Comparison of ENCODE assay signal across 11 cellular contexts in the genomic region with DNA sequence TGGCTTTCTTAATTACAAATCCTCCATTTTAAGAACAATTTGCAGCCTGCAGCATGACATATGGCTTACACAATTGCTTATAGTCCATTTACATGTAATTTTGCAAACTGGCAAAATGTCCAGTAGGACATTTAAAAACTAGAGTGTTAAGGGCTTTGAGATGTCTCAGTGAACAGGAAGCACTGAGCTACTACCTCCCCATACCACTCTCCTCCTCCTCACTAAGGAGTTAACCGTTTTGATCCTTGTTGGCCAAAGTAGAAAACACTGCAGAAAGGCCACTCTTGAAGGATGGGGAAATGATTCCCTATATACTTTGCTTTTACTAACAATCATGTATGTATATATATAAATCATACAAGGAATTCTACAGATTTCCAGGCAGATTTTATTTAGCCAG. TPM values are rescaled to one million over a fixed set of nuclear protein-coding genes. Genes with fewer than 3 reads are reported as not detected.
DNase-seq lines count a peak whose midpoint lies in the region; ATAC-seq, FAIRE-seq and TF ChIP-seq lines count a peak whose summit lies in the region.
"Had no signal": no experiment of that assay in that cellular context is flagged by ENCODE, and none has a peak within 500 bp of the region (broad histone marks: within the 10 kb centered on the region; RNA-seq: fewer than 3 reads in every experiment).

No MANE protein-coding gene starts in this region.

- no TSS peak for BruUV-seq in K562 (replicated peaks; lab: Mats Ljungman, UMichigan)

- CTCF ChIA-PET in K562 (lab: Yijun Ruan, JAX; ENCODE audit: low intra/inter-chr PET ratio) = no interaction called here

- H3K9me3 ChIP-seq in GM23248 (ENCODE audit: low read depth) (no peaks in the 10 kb centered on the region), K562 (replicated peaks; ENCODE audit: control insufficient read depth, insufficient read depth, low read depth, low read length) (no peaks in the 10 kb centered on the region)

- TF ChIP-seq RAD21 in K562 (CRISPR knock-in tag; conservative IDR thresholded peaks at IDR 0.05 in 1 of 2, IDR thresholded peaks at IDR 0.05 in 1 of 2) = no peak

- no peaks in the 10 kb centered on the region for H4K20me1 ChIP-seq in GM23248 (ENCODE audit: insufficient read depth)
- no peaks in the 10 kb centered on the region for H4K20me1 ChIP-seq in K562 (replicated peaks; ENCODE audit: control insufficient read depth, insufficient read depth, low read length)

- H3F3A ChIP-seq in GM23248 (ENCODE audit: insufficient read depth) = peaks cover 45% of the 10 kb centered on the region

- H3K9me1 ChIP-seq in K562 (ENCODE audit: control insufficient read depth, insufficient read depth, low read length) = no peaks in the 10 kb centered on the region

- H3K9me2 ChIP-seq in GM23248 (ENCODE audit: insufficient read depth) = no peaks in the 10 kb centered on the region

- POLR2A ChIA-PET in K562 (lab: Yijun Ruan, JAX) = interaction anchor here (0.5 to 1.9 kb wide), 5 partner anchors 92 to 952 kb away, joined by 3 to 8 read pairs (median 3); a partner anchor contains a TSS

- H3K9ac ChIP-seq in GM23248 = peak overlapping the region; percentile 75
- no peak overlapping the region for H3K9ac ChIP-seq in K562 (ENCODE audit: insufficient read depth in 1 of 2, low read depth in 2 of 2, low read length in 2 of 2)

- H3K36me3 ChIP-seq in GM23248 (ENCODE audit: low read depth) = peaks cover 16% of the 10 kb centered on the region
- H3K36me3 ChIP-seq in K562 (ENCODE audit: control insufficient read depth, insufficient read depth, low read length) = peaks cover 22% of the 10 kb centered on the region

- peak overlapping the region; percentile 90 for H3K4me2 ChIP-seq in GM23248 (ENCODE audit: unreplicated experiment)
- H3K4me2 ChIP-seq in K562 (ENCODE audit: insufficient read depth, low read length) = no peak overlapping the region

- H3K27ac ChIP-seq in GM23248 (peak overlapping the region; percentile 72), K562 (ENCODE audit: extremely low read depth, low read depth, low read length) (no peak overlapping the region)

- FAIRE-seq in K562 (lab: Jason Lieb, UNC) = no peak

- in situ Hi-C loops in GM23248 (cut with MboI) (no loop called here), K562 (cut with MboI) (no loop called here)

- H3K79me2 ChIP-seq in GM23248 (ENCODE audit: insufficient read depth) = 0 out of 2 replicates have a peak, but pooled peaks cover 7% of the 10 kb centered on the region
- H3K79me2 ChIP-seq in K562 (ENCODE audit: control insufficient read depth, insufficient read depth, low read length) = no peaks in the 10 kb centered on the region

- no peak for TF ChIP-seq EP300 in K562 (IDR thresholded peaks at IDR 0.05; ENCODE audit: low read length)

- H2AFZ ChIP-seq in GM23248 (peak overlapping the region; percentile 59), K562 (ENCODE audit: low read depth, low read length) (no peak overlapping the region)

- TF ChIP-seq POLR2A in K562 (conservative IDR thresholded peaks at IDR 0.05) (no peak), lower leg skin (IDR thresholded peaks at IDR 0.05) (no peak)

- intact Hi-C loops in K562 (cut with micrococcal nuclease) = no loop called here
- intact Hi-C loops in lower leg skin (cut with DNase I; ENCODE audit: low total_unique reads) = no loop called here

- ATAC-seq in K562 (no peak), GM19328 (IDR thresholded peaks at IDR 0.05; ENCODE audit: unreplicated experiment) (no peak), HG02763 (IDR thresholded peaks at IDR 0.05; ENCODE audit: unreplicated experiment) (no peak)
- ATAC-seq: effector memory CD8-positive, alpha-beta T cell had no signal

- H3K4me3 ChIP-seq in GM23248 (peak overlapping the region; percentile 72), K562 (no peak overlapping the region), lower leg skin (ENCODE audit: low read depth, poor library complexity, severe bottlenecking) (peak overlapping the region; percentile 8)

- TF ChIP-seq CTCF in K562 (IDR thresholded peaks at IDR 0.05 in 2 of 3, conservative IDR thresholded peaks at IDR 0.05 in 1 of 3; ENCODE audit: insufficient read depth in 2 of 3, low read depth in 1 of 3, low read length in 3 of 3) (no peak), lower leg skin (IDR thresholded peaks at IDR 0.05) (no peak)

- H3K27me3 ChIP-seq in GM23248 (replicated peaks; ENCODE audit: insufficient read depth) (no peaks in the 10 kb centered on the region), K562 (ENCODE audit: control insufficient read depth in 2 of 2, insufficient read depth in 2 of 2, low read length in 2 of 2) (no peaks in the 10 kb centered on the region)

- 0% methylated on average over 1 of the region's 1 CpG for WGBS in GM23248 (ENCODE audit: low coverage in 1 of 2, low lambda C conversion rate in 2 of 2, missing lambda C conversion rate in 2 of 2), 2 experiments
- WGBS in K562 (ENCODE audit: insufficient coverage, low coverage, missing lambda C conversion rate) = 18% methylated on average over 1 of the region's 1 CpG
- WGBS in lower leg skin, 2 donors = 19 to 28% methylated on average over 1 of the region's 1 CpG

- peaks cover 42% of the 10 kb centered on the region for H3K4me1 ChIP-seq in GM23248 (ENCODE audit: insufficient read depth)
- H3K4me1 ChIP-seq in K562 (replicated peaks in 1 of 2; ENCODE audit: control insufficient read depth in 2 of 2, insufficient read depth in 2 of 2, low read length in 2 of 2) = peaks cover 0 to 14% of the 10 kb centered on the region in 2 experiments; a peak in 1 of 5 replicates

- DNase-seq in GM23248 (peak; percentile 41), K562 (ENCODE audit: extremely low read depth in 1 of 4, low spot score in 3 of 4) (no peak), lower leg skin (ENCODE audit: low spot score in 2 of 2) (no peak), superior temporal gyrus (ENCODE audit: extremely low spot score) (peak; percentile 40), COR-L47 (lab: John Stamatoyannopoulos, UW) (no peak)
- DNase-seq: effector memory CD8-positive, alpha-beta T cell; NCI-H1105; NCI-H774; occipital lobe had no signal

TF ChIP-seq in K562, 482 proteins besides CTCF, POLR2A, EP300 and RAD21 (continues in another document):
- no peak for TF ChIP-seq ZNF23 (CRISPR knock-in tag; IDR thresholded peaks at IDR 0.05)

RNA-seq across cellular contexts. Expression of a gene that starts 0.4 kb away (rescaled TPM):
- 90.9 and 101 TPM in 2 replicates for total RNA-seq in GM23248 (2014; rRNA removed; shearing (Covaris generic))
- polyA plus RNA-seq in GM23248 (2016; fragmentation: Nextera tagmentation; extraction: Ambion mirVana) (81.4 and 92.1 TPM in 2 replicates), K562 (2011; rRNA removed) (2.5 and 3.9 TPM in 2 replicates), K562 (2014; fragmentation: Illumina TruSeq; extraction: Trizol) (1.2 and 1.3 TPM in 2 replicates), K562 (2014; fragmentation: Nextera tagmentation; extraction: Ambion mirVana) (1 to 10 TPM in 1 of 2 experiments, under 1 TPM in 1; 0.84 to 1.3 TPM), K562 (2014; rRNA removed) (1.0 and 1.6 TPM in 2 replicates)
- 4.0 and 6.1 TPM in 2 replicates for total RNA-seq in K562 (2011; cell fraction: chromatin; rRNA removed; ENCODE audit: low replicate concordance)
- total RNA-seq in K562 (2011; cell fraction: nucleolus; rRNA removed) = 2.0 and 2.1 TPM in 2 replicates
- total RNA-seq in K562 (2011; cell fraction: nucleoplasm; rRNA removed) = 3.4 and 4.0 TPM in 2 replicates
- total RNA-seq in K562 (2014; rRNA removed) (0.53 and 1.2 TPM in 2 replicates), K562 (2014; rRNA removed; fragmentation: Illumina TruSeq; extraction: Trizol) (0.80 and 0.91 TPM in 2 replicates), K562 (2015; rRNA removed; fragmentation: Illumina TruSeq; extraction: Trizol) (1.1 and 1.3 TPM in 2 replicates), K562 (2021) (1.0 and 1.5 TPM in 2 replicates), lower leg skin (100 to 1,000 TPM in 2 of 4 donors, 10 to 100 TPM in 2; 73.3 to 205 (median 90.2) TPM)
- polyA plus RNA-seq in K562 (2011; cell fraction: cytosol; rRNA removed) = 0.70 and 2.2 TPM in 2 replicates
- polyA plus RNA-seq in K562 (2011; cell fraction: nucleus; rRNA removed) = 9.9 and 15.1 TPM in 2 replicates
- 1.1 and 2.8 TPM in 2 replicates for polyA plus RNA-seq in K562 (2012)
- 0.96 and 1.1 TPM in 2 replicates for polyA minus RNA-seq in K562 (2011; rRNA and poly(A)+ RNA removed)
- polyA minus RNA-seq in K562 (2011; cell fraction: cytosol; rRNA and poly(A)+ RNA removed) = not detected in 2 replicates
- 0.81 and 1.6 TPM in 2 replicates for polyA minus RNA-seq in K562 (2011; cell fraction: nucleus; rRNA and poly(A)+ RNA removed)

RNA-seq across cellular contexts. Expression of a gene that starts 42.1 kb away (rescaled TPM):
- 0.38 and 2.5 TPM in 2 replicates for total RNA-seq in GM23248 (2014; rRNA removed; shearing (Covaris generic))
- polyA plus RNA-seq in GM23248 (2016; fragmentation: Nextera tagmentation; extraction: Ambion mirVana) (0.23 and 1.0 TPM in 2 replicates), K562 (2011; rRNA removed) (12.5 and 31.4 TPM in 2 replicates), K562 (2014; fragmentation: Illumina TruSeq; extraction: Trizol) (9.0 and 11.2 TPM in 2 replicates), K562 (2014; fragmentation: Nextera tagmentation; extraction: Ambion mirVana) (10 to 100 TPM in 1 of 2 experiments, 1 to 10 TPM in 1; 8.6 to 11.6 TPM), K562 (2014; rRNA removed) (10.3 and 13.3 TPM in 2 replicates)
- 5.0 and 8.1 TPM in 2 replicates for total RNA-seq in K562 (2011; cell fraction: chromatin; rRNA removed; ENCODE audit: low replicate concordance)
- 5.3 and 6.3 TPM in 2 replicates for total RNA-seq in K562 (2011; cell fraction: nucleolus; rRNA removed)
- total RNA-seq in K562 (2011; cell fraction: nucleoplasm; rRNA removed) = 3.4 and 10.4 TPM in 2 replicates
- total RNA-seq in K562 (2014; rRNA removed) (9.1 TPM in 2 replicates), K562 (2014; rRNA removed; fragmentation: Illumina TruSeq; extraction: Trizol) (16.8 and 17.7 TPM in 2 replicates), K562 (2015; rRNA removed; fragmentation: Illumina TruSeq; extraction: Trizol) (24.9 and 25.8 TPM in 2 replicates), K562 (2021) (10.2 and 10.3 TPM in 2 replicates), lower leg skin (10 to 100 TPM; 11.4 to 33.4 (median 19.9) TPM)
- polyA plus RNA-seq in K562 (2011; cell fraction: cytosol; rRNA removed) = 1.5 and 17.3 TPM in 2 replicates
- 0.84 and 4.7 TPM in 2 replicates for polyA plus RNA-seq in K562 (2011; cell fraction: nucleus; rRNA removed)
- 13.6 and 43.2 TPM in 2 replicates for polyA plus RNA-seq in K562 (2012)
- 13.4 and 52.0 TPM in 2 replicates for polyA minus RNA-seq in K562 (2011; rRNA and poly(A)+ RNA removed)
- polyA minus RNA-seq in K562 (2011; cell fraction: cytosol; rRNA and poly(A)+ RNA removed) = 5.1 and 12.9 TPM in 2 replicates
- 0.54 and 5.8 TPM in 2 replicates for polyA minus RNA-seq in K562 (2011; cell fraction: nucleus; rRNA and poly(A)+ RNA removed)

Comparison
In these comparisons a context has a peak if more than half of its experiments do, and no peak if none do; other contexts are left out.
1. DNase-seq: peak in GM23248 (single experiment) and superior temporal gyrus (single experiment); none in K562 (0 of 4), lower leg skin (0 of 2) and COR-L47 (single experiment).
2. RNA of a gene that starts 0.4 kb away (total RNA-seq): 73.3 to 205 TPM in lower leg skin and 90.9 to 101 TPM in GM23248; 0.53 to 6.1 TPM in K562; every median in the first group is over 10 times any median in the second.